1 cellular context compared by ENCODE assay signal in genomic region chr6:97215157-97215769, GRCh38.
TF ChIP-seq lines count a peak whose summit lies in the region.

No MANE protein-coding gene starts in this region.

TF ChIP-seq in K562, 482 proteins besides CTCF, POLR2A, EP300 and RAD21 (continued from another document):
- TF ChIP-seq, protein P1, sequence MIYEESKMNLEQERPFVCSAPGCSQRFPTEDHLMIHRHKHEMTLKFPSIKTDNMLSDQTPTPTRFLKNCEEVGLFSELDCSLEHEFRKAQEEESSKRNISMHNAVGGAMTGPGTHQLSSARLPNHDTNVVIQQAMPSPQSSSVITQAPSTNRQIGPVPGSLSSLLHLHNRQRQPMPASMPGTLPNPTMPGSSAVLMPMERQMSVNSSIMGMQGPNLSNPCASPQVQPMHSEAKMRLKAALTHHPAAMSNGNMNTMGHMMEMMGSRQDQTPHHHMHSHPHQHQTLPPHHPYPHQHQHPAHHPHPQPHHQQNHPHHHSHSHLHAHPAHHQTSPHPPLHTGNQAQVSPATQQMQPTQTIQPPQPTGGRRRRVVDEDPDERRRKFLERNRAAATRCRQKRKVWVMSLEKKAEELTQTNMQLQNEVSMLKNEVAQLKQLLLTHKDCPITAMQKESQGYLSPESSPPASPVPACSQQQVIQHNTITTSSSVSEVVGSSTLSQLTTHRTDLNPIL (CRISPR knock-in tag; IDR thresholded peaks at IDR 0.05) = no peak
- no peak for TF ChIP-seq CBX2 (IDR thresholded peaks at IDR 0.05; ENCODE audit: insufficient read depth, low read length, poor library complexity, severe bottlenecking)
- TF ChIP-seq NFRKB (IDR thresholded peaks at IDR 0.05; ENCODE audit: low read depth) = no peak
- TF ChIP-seq, protein P2, sequence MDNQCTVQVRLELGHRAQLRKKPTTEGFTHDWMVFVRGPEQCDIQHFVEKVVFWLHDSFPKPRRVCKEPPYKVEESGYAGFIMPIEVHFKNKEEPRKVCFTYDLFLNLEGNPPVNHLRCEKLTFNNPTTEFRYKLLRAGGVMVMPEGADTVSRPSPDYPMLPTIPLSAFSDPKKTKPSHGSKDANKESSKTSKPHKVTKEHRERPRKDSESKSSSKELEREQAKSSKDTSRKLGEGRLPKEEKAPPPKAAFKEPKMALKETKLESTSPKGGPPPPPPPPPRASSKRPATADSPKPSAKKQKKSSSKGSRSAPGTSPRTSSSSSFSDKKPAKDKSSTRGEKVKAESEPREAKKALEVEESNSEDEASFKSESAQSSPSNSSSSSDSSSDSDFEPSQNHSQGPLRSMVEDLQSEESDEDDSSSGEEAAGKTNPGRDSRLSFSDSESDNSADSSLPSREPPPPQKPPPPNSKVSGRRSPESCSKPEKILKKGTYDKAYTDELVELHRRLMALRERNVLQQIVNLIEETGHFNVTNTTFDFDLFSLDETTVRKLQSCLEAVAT (IDR thresholded peaks at IDR 0.05) = no peak
- no peak for TF ChIP-seq KAT8 (IDR thresholded peaks at IDR 0.05; ENCODE audit: low read depth)
- TF ChIP-seq E2F3 (CRISPR knock-in tag; IDR thresholded peaks at IDR 0.05) = no peak
- no peak for TF ChIP-seq TFAM (CRISPR knock-in tag; conservative IDR thresholded peaks at IDR 0.05)
- no peak for TF ChIP-seq E2F8 (IDR thresholded peaks at IDR 0.05; ENCODE audit: low read depth, partially characterized antibody)
- TF ChIP-seq TOE1 (IDR thresholded peaks at IDR 0.05; ENCODE audit: borderline replicate concordance) = no peak
- no peak for TF ChIP-seq TOE1 (CRISPR knock-in tag; IDR thresholded peaks at IDR 0.05; ENCODE audit: borderline replicate concordance, low read depth)
- 0 out of 2 replicates have a peak, but pooled peaks have one; percentile 22 for TF ChIP-seq BHLHE40 (IDR thresholded peaks at IDR 0.05; ENCODE audit: low read length)
- TF ChIP-seq, protein P3, sequence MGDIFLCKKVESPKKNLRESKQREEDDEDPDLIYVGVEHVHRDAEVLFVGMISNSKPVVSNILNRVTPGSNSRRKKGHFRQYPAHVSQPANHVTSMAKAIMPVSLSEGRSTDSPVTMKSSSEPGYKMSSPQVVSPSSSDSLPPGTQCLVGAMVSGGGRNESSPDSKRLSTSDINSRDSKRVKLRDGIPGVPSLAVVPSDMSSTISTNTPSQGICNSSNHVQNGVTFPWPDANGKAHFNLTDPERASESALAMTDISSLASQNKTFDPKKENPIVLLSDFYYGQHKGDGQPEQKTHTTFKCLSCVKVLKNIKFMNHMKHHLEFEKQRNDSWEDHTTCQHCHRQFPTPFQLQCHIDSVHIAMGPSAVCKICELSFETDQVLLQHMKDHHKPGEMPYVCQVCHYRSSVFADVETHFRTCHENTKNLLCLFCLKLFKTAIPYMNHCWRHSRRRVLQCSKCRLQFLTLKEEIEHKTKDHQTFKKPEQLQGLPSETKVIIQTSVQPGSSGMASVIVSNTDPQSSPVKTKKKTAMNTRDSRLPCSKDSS (IDR thresholded peaks at IDR 0.05; ENCODE audit: low read depth, partially characterized antibody) = no peak
- TF ChIP-seq ZNF785 (CRISPR knock-in tag; IDR thresholded peaks at IDR 0.05) = no peak
- TF ChIP-seq ZNF384 (IDR thresholded peaks at IDR 0.05; ENCODE audit: low read depth, low read length) = 0 out of 2 replicates have a peak, but pooled peaks have one; percentile 20
- TF ChIP-seq SMARCA4 (IDR thresholded peaks at IDR 0.05) = no peak
- no peak for TF ChIP-seq MYC (IDR thresholded peaks at IDR 0.05; ENCODE audit: low read depth, low read length)
- TF ChIP-seq MYC (CRISPR knock-in tag; IDR thresholded peaks at IDR 0.05; ENCODE audit: borderline replicate concordance, low read depth) = no peak
- no peak for TF ChIP-seq ZNF239 (CRISPR knock-in tag; IDR thresholded peaks at IDR 0.05)
- TF ChIP-seq ARHGAP35 (IDR thresholded peaks at IDR 0.05; ENCODE audit: partially characterized antibody) = no peak
- 0 out of 2 replicates have a peak, but pooled peaks have one; percentile 18 for TF ChIP-seq NCOA1 (IDR thresholded peaks at IDR 0.05; ENCODE audit: low read depth)
- no peak for TF ChIP-seq MCM3 (IDR thresholded peaks at IDR 0.05)
- no peak for TF ChIP-seq THAP12 (CRISPR knock-in tag; IDR thresholded peaks at IDR 0.05)
- TF ChIP-seq NR2C2 (CRISPR knock-in tag; IDR thresholded peaks at IDR 0.05) = no peak
- TF ChIP-seq NR2C2 (tag; IDR thresholded peaks at IDR 0.05) = no peak
- TF ChIP-seq CTBP1 (IDR thresholded peaks at IDR 0.05; ENCODE audit: borderline replicate concordance) = peak; percentile 28; the same call in 1 of the 2 replicates
- TF ChIP-seq MEIS2 (IDR thresholded peaks at IDR 0.05; ENCODE audit: partially characterized antibody) = peak; percentile 74
- TF ChIP-seq CCAR2 (IDR thresholded peaks at IDR 0.05; ENCODE audit: low read depth, low read length) = no peak
- TF ChIP-seq NBN (IDR thresholded peaks at IDR 0.05; ENCODE audit: low read depth) = no peak
- no peak for TF ChIP-seq WHSC1 (IDR thresholded peaks at IDR 0.05; ENCODE audit: low read length)
- no peak for TF ChIP-seq ZNF311 (CRISPR knock-in tag; IDR thresholded peaks at IDR 0.05)
- TF ChIP-seq ATF3 (IDR thresholded peaks at IDR 0.05) = peak; percentile 61; the same call in 1 of the 2 replicates
- TF ChIP-seq ATF3 (CRISPR knock-in tag; conservative IDR thresholded peaks at IDR 0.05) = no peak
- TF ChIP-seq, protein P4, sequence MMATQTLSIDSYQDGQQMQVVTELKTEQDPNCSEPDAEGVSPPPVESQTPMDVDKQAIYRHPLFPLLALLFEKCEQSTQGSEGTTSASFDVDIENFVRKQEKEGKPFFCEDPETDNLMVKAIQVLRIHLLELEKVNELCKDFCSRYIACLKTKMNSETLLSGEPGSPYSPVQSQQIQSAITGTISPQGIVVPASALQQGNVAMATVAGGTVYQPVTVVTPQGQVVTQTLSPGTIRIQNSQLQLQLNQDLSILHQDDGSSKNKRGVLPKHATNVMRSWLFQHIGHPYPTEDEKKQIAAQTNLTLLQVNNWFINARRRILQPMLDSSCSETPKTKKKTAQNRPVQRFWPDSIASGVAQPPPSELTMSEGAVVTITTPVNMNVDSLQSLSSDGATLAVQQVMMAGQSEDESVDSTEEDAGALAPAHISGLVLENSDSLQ (IDR thresholded peaks at IDR 0.05) = peak; percentile 73
- no peak for TF ChIP-seq PCBP1 (IDR thresholded peaks at IDR 0.05; ENCODE audit: low read depth, low read length, poor library complexity, severe bottlenecking)
- TF ChIP-seq HMGXB4 (CRISPR knock-in tag; IDR thresholded peaks at IDR 0.05) = no peak
- TF ChIP-seq POLR3A (IDR thresholded peaks at IDR 0.05; ENCODE audit: borderline replicate concordance, extremely low read depth, insufficient read depth, insufficient read length) = no peak
- no peak for TF ChIP-seq PBX2 (CRISPR knock-in tag; IDR thresholded peaks at IDR 0.05; ENCODE audit: low read depth)
- peak; percentile 71 for TF ChIP-seq PBX2 (tag; conservative IDR thresholded peaks at IDR 0.05; ENCODE audit: low read depth)
- TF ChIP-seq, protein P5, sequence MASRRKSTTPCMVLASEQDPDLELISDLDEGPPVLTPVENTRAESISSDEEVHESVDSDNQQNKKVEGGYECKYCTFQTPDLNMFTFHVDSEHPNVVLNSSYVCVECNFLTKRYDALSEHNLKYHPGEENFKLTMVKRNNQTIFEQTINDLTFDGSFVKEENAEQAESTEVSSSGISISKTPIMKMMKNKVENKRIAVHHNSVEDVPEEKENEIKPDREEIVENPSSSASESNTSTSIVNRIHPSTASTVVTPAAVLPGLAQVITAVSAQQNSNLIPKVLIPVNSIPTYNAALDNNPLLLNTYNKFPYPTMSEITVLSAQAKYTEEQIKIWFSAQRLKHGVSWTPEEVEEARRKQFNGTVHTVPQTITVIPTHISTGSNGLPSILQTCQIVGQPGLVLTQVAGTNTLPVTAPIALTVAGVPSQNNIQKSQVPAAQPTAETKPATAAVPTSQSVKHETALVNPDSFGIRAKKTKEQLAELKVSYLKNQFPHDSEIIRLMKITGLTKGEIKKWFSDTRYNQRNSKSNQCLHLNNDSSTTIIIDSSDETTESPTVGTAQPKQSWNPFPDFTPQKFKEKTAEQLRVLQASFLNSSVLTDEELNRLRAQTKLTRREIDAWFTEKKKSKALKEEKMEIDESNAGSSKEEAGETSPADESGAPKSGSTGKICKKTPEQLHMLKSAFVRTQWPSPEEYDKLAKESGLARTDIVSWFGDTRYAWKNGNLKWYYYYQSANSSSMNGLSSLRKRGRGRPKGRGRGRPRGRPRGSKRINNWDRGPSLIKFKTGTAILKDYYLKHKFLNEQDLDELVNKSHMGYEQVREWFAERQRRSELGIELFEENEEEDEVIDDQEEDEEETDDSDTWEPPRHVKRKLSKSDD (conservative IDR thresholded peaks at IDR 0.05; ENCODE audit: low read length) = no peak
- TF ChIP-seq PHF20 (IDR thresholded peaks at IDR 0.05; ENCODE audit: partially characterized antibody) = no peak
- no peak for TF ChIP-seq SIN3A (IDR thresholded peaks at IDR 0.05; ENCODE audit: borderline replicate concordance in 2 of 2, control insufficient read depth in 1 of 2, low read depth in 2 of 2, low read length in 2 of 2)
- no peak for TF ChIP-seq ZKSCAN3 (CRISPR knock-in tag; IDR thresholded peaks at IDR 0.05)
- TF ChIP-seq NONO (IDR thresholded peaks at IDR 0.05; ENCODE audit: low read depth in 2 of 2, low read length in 1 of 2) = no peak
